In genomic region chr6:13814176-13814937, GRCh38 we compare ENCODE assay signal across 1 cellular context.
TF ChIP-seq lines count a peak whose summit lies in the region.

A gene with protein sequence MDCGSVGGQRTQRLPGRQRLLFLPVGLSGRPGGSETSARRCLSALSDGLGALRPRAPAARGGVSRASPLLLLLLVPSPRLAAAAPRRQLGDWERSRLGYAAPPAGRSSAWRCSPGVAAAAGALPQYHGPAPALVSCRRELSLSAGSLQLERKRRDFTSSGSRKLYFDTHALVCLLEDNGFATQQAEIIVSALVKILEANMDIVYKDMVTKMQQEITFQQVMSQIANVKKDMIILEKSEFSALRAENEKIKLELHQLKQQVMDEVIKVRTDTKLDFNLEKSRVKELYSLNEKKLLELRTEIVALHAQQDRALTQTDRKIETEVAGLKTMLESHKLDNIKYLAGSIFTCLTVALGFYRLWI (minus strand): TSS chr6:13814557. CDS start chr6:13814429, 128 bp downstream.

TF ChIP-seq in HEK293, 187 proteins besides CTCF, POLR2A, EP300 and RAD21 (continued from another document and continues in another):
- TF ChIP-seq ZNF518A (tag by site-specific recombination; conservative IDR thresholded peaks at IDR 0.05; ENCODE audit: low read depth) (no peak), ZNF558 (tag by site-specific recombination; IDR thresholded peaks at IDR 0.05) (no peak), ZNF24 (tag by site-specific recombination; IDR thresholded peaks at IDR 0.05) (0 out of 2 replicates have a peak, but pooled peaks have one; percentile 31), ZNF214 (tag by site-specific recombination; IDR thresholded peaks at IDR 0.05; ENCODE audit: borderline replicate concordance) (no peak), ZBTB17 (tag by site-specific recombination; IDR thresholded peaks at IDR 0.05) (peak; percentile 71; the same call in 1 of the 2 replicates), SETDB1 (IDR thresholded peaks at IDR 0.05; ENCODE audit: insufficient read length, low read length) (no peak), PRDM2 (tag by site-specific recombination; IDR thresholded peaks at IDR 0.05; ENCODE audit: borderline replicate concordance) (no peak), ZSCAN16 (tag by site-specific recombination; IDR thresholded peaks at IDR 0.05) (peak; percentile 39; the same call in 1 of the 2 replicates), ZNF596 (tag by site-specific recombination; IDR thresholded peaks at IDR 0.05) (no peak), ZNF658 (tag by site-specific recombination; IDR thresholded peaks at IDR 0.05) (no peak), ZNF529 (tag by site-specific recombination; IDR thresholded peaks at IDR 0.05; ENCODE audit: insufficient replicate concordance) (no peak), ZNF610 (tag by site-specific recombination; IDR thresholded peaks at IDR 0.05; ENCODE audit: borderline replicate concordance) (no peak), ZFP41 (tag by site-specific recombination; IDR thresholded peaks at IDR 0.05; ENCODE audit: borderline replicate concordance) (no peak), ZBTB44 (tag by site-specific recombination; IDR thresholded peaks at IDR 0.05) (peak; percentile 23), ZNF48 (tag by site-specific recombination; IDR thresholded peaks at IDR 0.05) (no peak), ZNF416 (tag by site-specific recombination; IDR thresholded peaks at IDR 0.05) (no peak), ZNF155 (tag by site-specific recombination; IDR thresholded peaks at IDR 0.05) (no peak), ZNF791 (tag by site-specific recombination; IDR thresholded peaks at IDR 0.05) (no peak), IKZF3 (tag by site-specific recombination; IDR thresholded peaks at IDR 0.05) (no peak), ZNF37A (tag by site-specific recombination; IDR thresholded peaks at IDR 0.05) (0 out of 2 replicates have a peak, but pooled peaks have one; percentile 5), ZNF600 (tag by site-specific recombination; IDR thresholded peaks at IDR 0.05) (no peak), ZNF16 (tag by site-specific recombination; IDR thresholded peaks at IDR 0.05; ENCODE audit: low read depth) (no peak), ZNF23 (tag by site-specific recombination; IDR thresholded peaks at IDR 0.05; ENCODE audit: borderline replicate concordance) (no peak), ZNF112 (tag by site-specific recombination; IDR thresholded peaks at IDR 0.05) (no peak), ZNF169 (tag by site-specific recombination; IDR thresholded peaks at IDR 0.05) (no peak), YY1 (tag by site-specific recombination; IDR thresholded peaks at IDR 0.05) (0 out of 2 replicates have a peak, but pooled peaks have one; percentile 34), ZFP3 (tag by site-specific recombination; IDR thresholded peaks at IDR 0.05; ENCODE audit: low read depth) (no peak), GFI1B (tag by site-specific recombination; IDR thresholded peaks at IDR 0.05) (no peak), ZNF146 (tag by site-specific recombination; IDR thresholded peaks at IDR 0.05) (no peak), HOXA7 (CRISPR knock-in tag; IDR thresholded peaks at IDR 0.05; ENCODE audit: borderline replicate concordance) (no peak), BCL11A (tag by site-specific recombination; IDR thresholded peaks at IDR 0.05; ENCODE audit: low read depth) (no peak), ZNF223 (tag by site-specific recombination; IDR thresholded peaks at IDR 0.05) (peak; percentile 60; the same call in 1 of the 2 replicates), ZNF114 (tag by site-specific recombination; IDR thresholded peaks at IDR 0.05) (no peak), ZNF132 (tag by site-specific recombination; IDR thresholded peaks at IDR 0.05; ENCODE audit: borderline replicate concordance) (no peak), GLIS1 (tag by site-specific recombination; IDR thresholded peaks at IDR 0.05) (peak; percentile 39; the same call in 1 of the 2 replicates), RBAK (tag by site-specific recombination; IDR thresholded peaks at IDR 0.05) (no peak), PBX3 (CRISPR knock-in tag; IDR thresholded peaks at IDR 0.05) (peak; percentile 23; the same call in 1 of the 2 replicates), ZNF202 (tag by site-specific recombination; IDR thresholded peaks at IDR 0.05; ENCODE audit: borderline replicate concordance) (no peak)
- TF ChIP-seq, protein P1, sequence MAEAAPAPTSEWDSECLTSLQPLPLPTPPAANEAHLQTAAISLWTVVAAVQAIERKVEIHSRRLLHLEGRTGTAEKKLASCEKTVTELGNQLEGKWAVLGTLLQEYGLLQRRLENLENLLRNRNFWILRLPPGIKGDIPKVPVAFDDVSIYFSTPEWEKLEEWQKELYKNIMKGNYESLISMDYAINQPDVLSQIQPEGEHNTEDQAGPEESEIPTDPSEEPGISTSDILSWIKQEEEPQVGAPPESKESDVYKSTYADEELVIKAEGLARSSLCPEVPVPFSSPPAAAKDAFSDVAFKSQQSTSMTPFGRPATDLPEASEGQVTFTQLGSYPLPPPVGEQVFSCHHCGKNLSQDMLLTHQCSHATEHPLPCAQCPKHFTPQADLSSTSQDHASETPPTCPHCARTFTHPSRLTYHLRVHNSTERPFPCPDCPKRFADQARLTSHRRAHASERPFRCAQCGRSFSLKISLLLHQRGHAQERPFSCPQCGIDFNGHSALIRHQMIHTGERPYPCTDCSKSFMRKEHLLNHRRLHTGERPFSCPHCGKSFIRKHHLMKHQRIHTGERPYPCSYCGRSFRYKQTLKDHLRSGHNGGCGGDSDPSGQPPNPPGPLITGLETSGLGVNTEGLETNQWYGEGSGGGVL (tag by site-specific recombination; IDR thresholded peaks at IDR 0.05) = no peak
- TF ChIP-seq, protein P2, sequence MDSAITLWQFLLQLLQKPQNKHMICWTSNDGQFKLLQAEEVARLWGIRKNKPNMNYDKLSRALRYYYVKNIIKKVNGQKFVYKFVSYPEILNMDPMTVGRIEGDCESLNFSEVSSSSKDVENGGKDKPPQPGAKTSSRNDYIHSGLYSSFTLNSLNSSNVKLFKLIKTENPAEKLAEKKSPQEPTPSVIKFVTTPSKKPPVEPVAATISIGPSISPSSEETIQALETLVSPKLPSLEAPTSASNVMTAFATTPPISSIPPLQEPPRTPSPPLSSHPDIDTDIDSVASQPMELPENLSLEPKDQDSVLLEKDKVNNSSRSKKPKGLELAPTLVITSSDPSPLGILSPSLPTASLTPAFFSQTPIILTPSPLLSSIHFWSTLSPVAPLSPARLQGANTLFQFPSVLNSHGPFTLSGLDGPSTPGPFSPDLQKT (IDR thresholded peaks at IDR 0.05; ENCODE audit: borderline replicate concordance, low read depth, low read length) = no peak
- TF ChIP-seq, protein P3, sequence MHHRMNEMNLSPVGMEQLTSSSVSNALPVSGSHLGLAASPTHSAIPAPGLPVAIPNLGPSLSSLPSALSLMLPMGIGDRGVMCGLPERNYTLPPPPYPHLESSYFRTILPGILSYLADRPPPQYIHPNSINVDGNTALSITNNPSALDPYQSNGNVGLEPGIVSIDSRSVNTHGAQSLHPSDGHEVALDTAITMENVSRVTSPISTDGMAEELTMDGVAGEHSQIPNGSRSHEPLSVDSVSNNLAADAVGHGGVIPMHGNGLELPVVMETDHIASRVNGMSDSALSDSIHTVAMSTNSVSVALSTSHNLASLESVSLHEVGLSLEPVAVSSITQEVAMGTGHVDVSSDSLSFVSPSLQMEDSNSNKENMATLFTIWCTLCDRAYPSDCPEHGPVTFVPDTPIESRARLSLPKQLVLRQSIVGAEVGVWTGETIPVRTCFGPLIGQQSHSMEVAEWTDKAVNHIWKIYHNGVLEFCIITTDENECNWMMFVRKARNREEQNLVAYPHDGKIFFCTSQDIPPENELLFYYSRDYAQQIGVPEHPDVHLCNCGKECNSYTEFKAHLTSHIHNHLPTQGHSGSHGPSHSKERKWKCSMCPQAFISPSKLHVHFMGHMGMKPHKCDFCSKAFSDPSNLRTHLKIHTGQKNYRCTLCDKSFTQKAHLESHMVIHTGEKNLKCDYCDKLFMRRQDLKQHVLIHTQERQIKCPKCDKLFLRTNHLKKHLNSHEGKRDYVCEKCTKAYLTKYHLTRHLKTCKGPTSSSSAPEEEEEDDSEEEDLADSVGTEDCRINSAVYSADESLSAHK (tag by site-specific recombination; IDR thresholded peaks at IDR 0.05) = no peak
